20 cellular contexts compared by ENCODE assay signal in genomic region chr12:115657081-115658013, GRCh38.
"Had no signal": no experiment of that assay in that cellular context is flagged by ENCODE, and none has a peak within 500 bp of the region (broad histone marks: within the 10 kb centered on the region; RNA-seq: fewer than 3 reads in every experiment).

No MANE protein-coding gene starts in this region.

- H3K36me3 ChIP-seq: esophagus squamous epithelium, left lung had no signal

- DNase-seq: activated CD4-positive, alpha-beta memory T cell treated with anti-CD3 and anti-CD28 coated beads, Interleukin-2, amount 10 ng/mL, durations not matched to agents 7 days and 5 days; activated CD4-positive, alpha-beta T cell treated with anti-CD3 and anti-CD28 coated beads for 48 hours; activated CD4-positive, CD25-positive, alpha-beta regulatory T cell; activated naive CD4-positive, alpha-beta T cell treated with anti-CD3 and anti-CD28 coated beads for 36 hours; activated T-cell treated with anti-CD3 and anti-CD28 coated beads, Interleukin-2, amount 50 U/mL, for 1 hour; anterior cingulate cortex; cerebellar nuclear complex; effector CD8-positive, alpha-beta T cell; esophagus squamous epithelium; kidney; left lung; occipital lobe; posterior cingulate gyrus; stimulated activated CD4-positive, alpha-beta T cell treated with anti-CD3 and anti-CD28 coated beads, Interleukin-2, amount 100 ng/mL, for 48 hours; T1000; trophoblast cell had no signal

- H3K4me1 Mint-ChIP-seq: activated CD4-positive, alpha-beta memory T cell treated with anti-CD3 and anti-CD28 coated beads, Interleukin-2, amount 10 ng/mL, durations not matched to agents 7 days and 5 days had no signal

- H3K4me3 ChIP-seq: esophagus squamous epithelium, hepatocyte, left lung, skin epidermis had no signal

- H2AFZ ChIP-seq: hepatocyte had no signal

- ATAC-seq: left lung had no signal

- H3K27ac ChIP-seq: esophagus squamous epithelium, hepatocyte, skin epidermis had no signal

- H3K4me2 ChIP-seq: hepatocyte had no signal

- H3K27me3 Mint-ChIP-seq: activated CD4-positive, alpha-beta memory T cell treated with anti-CD3 and anti-CD28 coated beads, Interleukin-2, amount 10 ng/mL, durations not matched to agents 7 days and 5 days had no signal

- H3K27ac Mint-ChIP-seq: activated CD4-positive, alpha-beta memory T cell treated with anti-CD3 and anti-CD28 coated beads, Interleukin-2, amount 10 ng/mL, durations not matched to agents 7 days and 5 days; activated naive CD4-positive, alpha-beta T cell treated with anti-CD3 and anti-CD28 coated beads for 36 hours; activated T-helper 2 cell treated with anti-CD3 and anti-CD28 coated beads, Interferon-gamma antibody, Interleukin-2, Interleukin-4, amounts not matched to agents 10 μg/mL and 5 μg/mL and 100 μg/mL, durations not matched to agents 14 hours and 24 hours and 36 hours; stimulated activated naive CD8-positive, alpha-beta T cell treated with anti-CD3 and anti-CD28 coated beads, Interleukin-15, Interleukin-2, amounts not matched to agents 100 ng/mL and 50 ng/mL, for 24 hours had no signal

- H3K27me3 ChIP-seq: esophagus squamous epithelium, hepatocyte, left lung had no signal

- H3K4me3 Mint-ChIP-seq: activated CD4-positive, alpha-beta memory T cell treated with anti-CD3 and anti-CD28 coated beads, Interleukin-2, amount 10 ng/mL, durations not matched to agents 7 days and 5 days; activated naive CD4-positive, alpha-beta T cell treated with anti-CD3 and anti-CD28 coated beads for 36 hours; stimulated activated naive CD8-positive, alpha-beta T cell treated with anti-CD3 and anti-CD28 coated beads, Interleukin-15, Interleukin-2, amounts not matched to agents 100 ng/mL and 50 ng/mL, for 24 hours had no signal

- H3K79me2 ChIP-seq: hepatocyte had no signal

- H3K9me3 ChIP-seq: esophagus squamous epithelium, left lung had no signal

- H3K9me3 Mint-ChIP-seq: activated CD4-positive, alpha-beta memory T cell treated with anti-CD3 and anti-CD28 coated beads, Interleukin-2, amount 10 ng/mL, durations not matched to agents 7 days and 5 days; activated naive CD4-positive, alpha-beta T cell treated with anti-CD3 and anti-CD28 coated beads for 36 hours; activated T-helper 2 cell treated with anti-CD3 and anti-CD28 coated beads, Interferon-gamma antibody, Interleukin-2, Interleukin-4, amounts not matched to agents 10 μg/mL and 5 μg/mL and 100 μg/mL, durations not matched to agents 14 hours and 24 hours and 36 hours; stimulated activated naive CD8-positive, alpha-beta T cell treated with anti-CD3 and anti-CD28 coated beads, Interleukin-15, Interleukin-2, amounts not matched to agents 100 ng/mL and 50 ng/mL, for 24 hours had no signal
